Comparison of ENCODE assay signal across 18 cellular contexts in genomic region chr3:127101411-127102067, GRCh38.
DNase-seq lines count a peak whose midpoint lies in the region; ATAC-seq, FAIRE-seq and TF ChIP-seq lines count a peak whose summit lies in the region.
"Had no signal": no experiment of that assay in that cellular context is flagged by ENCODE, and none has a peak within 500 bp of the region (broad histone marks: within the 10 kb centered on the region; RNA-seq: fewer than 3 reads in every experiment).

No MANE protein-coding gene starts in this region.

- no peaks in the 10 kb centered on the region for H4K20me1 ChIP-seq in osteoblast (ENCODE audit: insufficient read depth, low read length)
- H4K20me1 ChIP-seq in GM23338 (replicated peaks; ENCODE audit: insufficient read depth), result no peaks in the 10 kb centered on the region

- no peaks in the 10 kb centered on the region for H3F3A ChIP-seq in GM23338 (replicated peaks; ENCODE audit: low read depth)

- H3K27ac ChIP-seq in osteoblast (ENCODE audit: low read depth, low read length), result no peak overlapping the region
- no peak overlapping the region for H3K27ac ChIP-seq in GM23338 (ENCODE audit: low read depth)
- H3K27ac ChIP-seq in small intestine (ENCODE audit: low read depth in 1 of 2, low read length in 1 of 2), result no peak overlapping the region
- H3K27ac ChIP-seq: C4-2B had no signal

- H3K27ac Mint-ChIP-seq in GM23338, result no peak overlapping the region
- no peak overlapping the region for H3K27ac Mint-ChIP-seq in Caco-2 (ENCODE audit: unreplicated experiment)
- H3K27ac Mint-ChIP-seq: CD4-positive, alpha-beta memory T cell had no signal

- H3K79me2 ChIP-seq in osteoblast (ENCODE audit: insufficient read depth, low read length), result no peaks in the 10 kb centered on the region
- no peaks in the 10 kb centered on the region for H3K79me2 ChIP-seq in GM23338 (replicated peaks; ENCODE audit: insufficient read depth)

- no peaks in the 10 kb centered on the region for H3K9me3 Mint-ChIP-seq in GM23338
- no peaks in the 10 kb centered on the region for H3K9me3 Mint-ChIP-seq in Caco-2 (ENCODE audit: unreplicated experiment)
- H3K9me3 Mint-ChIP-seq: CD4-positive, alpha-beta memory T cell had no signal

- H3K27me3 ChIP-seq in H7 (ENCODE audit: control insufficient read depth, insufficient read depth, low read length) (no peaks in the 10 kb centered on the region), osteoblast (ENCODE audit: insufficient read depth, low read length) (peaks cover 15% of the 10 kb centered on the region), GM23338 (ENCODE audit: insufficient read depth) (no peaks in the 10 kb centered on the region), Caco-2 (replicated peaks; ENCODE audit: control insufficient read depth, insufficient read depth, low read length) (no peaks in the 10 kb centered on the region), small intestine (ENCODE audit: control insufficient read depth in 2 of 2, insufficient read depth in 2 of 2, low read length in 2 of 2) (peaks cover 0 to 3% of the 10 kb centered on the region in 2 donors)

- H3K4me3 ChIP-seq in H7 (ENCODE audit: insufficient read depth, low read depth, low read length), result no peak overlapping the region
- no peak overlapping the region for H3K4me3 ChIP-seq in osteoblast (ENCODE audit: insufficient read depth, low read length)
- H3K4me3 ChIP-seq in GM23338, result no peak overlapping the region
- no peak overlapping the region for H3K4me3 ChIP-seq in Caco-2 (ENCODE audit: low read depth, low read length)
- H3K4me3 ChIP-seq in small intestine (ENCODE audit: low read depth in 1 of 2, low read length in 2 of 2), result no peak overlapping the region

- H3K27me3 Mint-ChIP-seq in GM23338 (ENCODE audit: insufficient read depth, low read depth, poor library complexity), result peaks cover 19% of the 10 kb centered on the region
- H3K27me3 Mint-ChIP-seq in Caco-2 (ENCODE audit: insufficient read depth, unreplicated experiment), result peaks cover 3% of the 10 kb centered on the region
- H3K27me3 Mint-ChIP-seq: CD4-positive, alpha-beta memory T cell had no signal

- no peak for FAIRE-seq in small intestine (lab: Jason Lieb, UNC)
- FAIRE-seq: A204.1, G401.6, GM12891, GM18507 had no signal

- H3K4me1 ChIP-seq in osteoblast (ENCODE audit: insufficient read depth, low read length) (no peaks in the 10 kb centered on the region), GM23338 (ENCODE audit: insufficient read depth) (no peaks in the 10 kb centered on the region), Caco-2 (no peaks in the 10 kb centered on the region), small intestine (ENCODE audit: control insufficient read depth in 2 of 2, insufficient read depth in 1 of 2, low read depth in 1 of 2, low read length in 1 of 2) (no peaks in the 10 kb centered on the region)

- peak; percentile 35 for DNase-seq in H7
- DNase-seq in NCI-H1694 treated with DMSO at 0.1 percent for 48 hours (lab: John Stamatoyannopoulos, UW), result peak; percentile 71
- peak; percentile 15 for DNase-seq in NCI-H524 treated with DMSO at 0.1 percent for 48 hours (lab: John Stamatoyannopoulos, UW)
- peak; percentile 61 for DNase-seq in osteoblast (ENCODE audit: insufficient read length, low spot score, missing footprints)
- no peak for DNase-seq in GM23338 (ENCODE audit: low spot score)
- no peak for DNase-seq in NCI-H774 (lab: John Stamatoyannopoulos, UW)
- no peak for DNase-seq in Caco-2
- DNase-seq in small intestine, result no peak
- DNase-seq: ACHN; Calu3; CD4-positive, alpha-beta memory T cell; HCEC 1CT; KG1 had no signal

- intact Hi-C loops in Caco-2 (cut with micrococcal nuclease; ENCODE audit: unreplicated experiment), result no loop called here

- H3K9me2 ChIP-seq in GM23338 (ENCODE audit: insufficient read depth), result no peaks in the 10 kb centered on the region

- WGBS in small intestine, 3 donors, result 89 to 94% (median 89%) methylated on average over 18 of the region's 18 CpGs

- H2AFZ ChIP-seq in osteoblast (ENCODE audit: low read length), result no peak overlapping the region
- no peak overlapping the region for H2AFZ ChIP-seq in GM23338

- H3K9me3 ChIP-seq in osteoblast (ENCODE audit: low read depth, low read length), result no peaks in the 10 kb centered on the region
- no peaks in the 10 kb centered on the region for H3K9me3 ChIP-seq in Caco-2
- no peaks in the 10 kb centered on the region for H3K9me3 ChIP-seq in small intestine (ENCODE audit: control insufficient read depth, low read depth)

- CTCF ChIA-PET in Caco-2 (lab: Charles Lee), result no interaction called here

- H3K36me3 Mint-ChIP-seq in GM23338 (ENCODE audit: low read depth), result no peaks in the 10 kb centered on the region
- no peaks in the 10 kb centered on the region for H3K36me3 Mint-ChIP-seq in Caco-2 (ENCODE audit: insufficient read depth, unreplicated experiment)
- H3K36me3 Mint-ChIP-seq: CD4-positive, alpha-beta memory T cell had no signal

- ATAC-seq in GM23338, result no peak

- H3K36me3 ChIP-seq in H7 (replicated peaks; ENCODE audit: control insufficient read depth, insufficient read depth, low read length) (no peaks in the 10 kb centered on the region), osteoblast (ENCODE audit: insufficient read depth, low read length) (no peaks in the 10 kb centered on the region), GM23338 (ENCODE audit: insufficient read depth) (no peaks in the 10 kb centered on the region), Caco-2 (ENCODE audit: control insufficient read depth, insufficient read depth, low read length) (no peaks in the 10 kb centered on the region), small intestine (ENCODE audit: control insufficient read depth in 2 of 2, insufficient read depth in 2 of 2, low read length in 2 of 2) (no peaks in the 10 kb centered on the region)

- TF ChIP-seq CTCF in osteoblast (IDR thresholded peaks at IDR 0.05; ENCODE audit: extremely low read depth, low read depth, low read length) (no peak), GM23338 (conservative IDR thresholded peaks at IDR 0.05; ENCODE audit: low read depth in 2 of 2) (no peak), Caco-2 (IDR thresholded peaks at IDR 0.05; ENCODE audit: insufficient read depth in 1 of 2, low read depth in 1 of 2, low read length in 1 of 2, severe bottlenecking in 1 of 2, unreplicated experiment in 1 of 2) (no peak)

- no peak overlapping the region for H3K4me3 Mint-ChIP-seq in GM23338
- H3K4me3 Mint-ChIP-seq in Caco-2 (ENCODE audit: unreplicated experiment), result no peak overlapping the region
- H3K4me3 Mint-ChIP-seq: CD4-positive, alpha-beta memory T cell had no signal

- H3K4me1 Mint-ChIP-seq in GM23338, result no peaks in the 10 kb centered on the region
- no peaks in the 10 kb centered on the region for H3K4me1 Mint-ChIP-seq in Caco-2 (ENCODE audit: low read depth, unreplicated experiment)
- H3K4me1 Mint-ChIP-seq: CD4-positive, alpha-beta memory T cell had no signal

- BruUV-seq in Caco-2 (replicated peaks; lab: Mats Ljungman, UMichigan), result no TSS peak

- no peak overlapping the region for H3K4me2 ChIP-seq in osteoblast (ENCODE audit: insufficient read depth, low read length)
- H3K4me2 ChIP-seq in GM23338, result no peak overlapping the region

- POLR2A ChIA-PET in Caco-2 (lab: Charles Lee), result no interaction called here

TF ChIP-seq in GM23338, 12 proteins besides CTCF, POLR2A, EP300 and RAD21 (continues in another document):
- TF ChIP-seq ZNF114 (CRISPR knock-in tag; IDR thresholded peaks at IDR 0.05) (no peak), NANOG (IDR thresholded peaks at IDR 0.05; ENCODE audit: borderline replicate concordance) (no peak), EZH2 (IDR thresholded peaks at IDR 0.05; ENCODE audit: low read depth, unreplicated experiment) (no peak), ETS1 (IDR thresholded peaks at IDR 0.05) (no peak), JUNB (IDR thresholded peaks at IDR 0.05; ENCODE audit: unreplicated experiment) (no peak), CREB1 (CRISPR knock-in tag; IDR thresholded peaks at IDR 0.05; ENCODE audit: low read depth) (no peak)

Comparison
In these comparisons a context has a peak if more than half of its experiments do, and no peak if none do; other contexts are left out.
1. DNase-seq: peak in H7 (single experiment), NCI-H1694 treated with DMSO at 0.1 percent for 48 hours (single experiment), NCI-H524 treated with DMSO at 0.1 percent for 48 hours (single experiment) and osteoblast (single experiment); none in GM23338 (single experiment), NCI-H774 (single experiment), Caco-2 (0 of 2) and small intestine (single experiment).